Comparison of ENCODE assay signal across 24 cellular contexts in genomic region chr11:117509543-117509942, GRCh38.
"Had no signal": no experiment of that assay in that cellular context is flagged by ENCODE, and none has a peak within 500 bp of the region (broad histone marks: within the 10 kb centered on the region; RNA-seq: fewer than 3 reads in every experiment).

No MANE protein-coding gene starts in this region.

- H3K36me3 ChIP-seq: brain microvascular endothelial cell, cardiac muscle cell, MG63 had no signal

- H3K4me2 ChIP-seq: PC-9 had no signal

- H3K9me3 ChIP-seq: MG63 had no signal

- DNase-seq: activated CD4-positive, alpha-beta T cell treated with anti-CD3 and anti-CD28 coated beads for 48 hours; activated CD4-positive, alpha-beta T cell treated with anti-CD3 and anti-CD28 coated beads, Interleukin-2, amount 50 U/mL, for 4 hours; activated CD8-positive, alpha-beta memory T cell treated with anti-CD3 and anti-CD28 coated beads for 24 hours; activated effector memory CD4-positive, alpha-beta T cell treated with anti-CD3 and anti-CD28 coated beads, Interleukin-2, amount 50 U/mL, for 16 hours; activated naive CD4-positive, alpha-beta T cell treated with Interleukin-2 at 50 U/mL for 16 hours; activated T-cell treated with anti-CD3 and anti-CD28 coated beads, Interleukin-2, amount 50 U/mL, for 4 hours; brain microvascular endothelial cell; MG63; MV-4-11; NCI-H1092 treated with DMSO at 0.1 percent for 48 hours; NCI-H1417 treated with DMSO at 0.1 percent for 48 hours; NCI-H1694; NCI-H2029 treated with DMSO at 0.1 percent for 48 hours; NCI-H2171; NCI-H2227 treated with DMSO at 0.1 percent for 48 hours; NCI-H526; NK-92 treated with Interleukin-12 subunit alpha and Interleukin-12 subunit beta, amount 100 ng/mL, for 24 hours; PC-9; SHP77 treated with DMSO at 0.1 percent for 48 hours; T-cell; T-helper 2 cell; T1000 had no signal

- H3K4me3 Mint-ChIP-seq: activated T-cell treated with anti-CD3 and anti-CD28 coated beads, Interleukin-2, amount 50 U/mL, for 4 hours; T-cell had no signal

- H3K4me1 Mint-ChIP-seq: T-cell had no signal

- H3K4me3 ChIP-seq: cardiac muscle cell, MG63, PC-9 had no signal

- H3K9me3 Mint-ChIP-seq: activated naive CD4-positive, alpha-beta T cell treated with anti-CD3 and anti-CD28 coated beads, Interleukin-2, amount 50 U/mL, for 72 hours; activated T-cell treated with anti-CD3 and anti-CD28 coated beads, Interleukin-2, amount 50 U/mL, for 4 hours; T-cell had no signal

- H3K27ac ChIP-seq: brain microvascular endothelial cell, cardiac muscle cell, PC-9 had no signal

- ATAC-seq: activated naive CD4-positive, alpha-beta T cell treated with anti-CD3 and anti-CD28 coated beads, Interleukin-2, amount 50 U/mL, for 72 hours; activated T-cell treated with anti-CD3 and anti-CD28 coated beads, Interleukin-2, amount 50 U/mL, for 4 hours; T-cell had no signal

- H3K27me3 ChIP-seq: cardiac muscle cell, MG63 had no signal

- H3K36me3 Mint-ChIP-seq: activated naive CD4-positive, alpha-beta T cell treated with anti-CD3 and anti-CD28 coated beads, Interleukin-2, amount 50 U/mL, for 72 hours; T-cell had no signal

- H3K27ac Mint-ChIP-seq: activated naive CD4-positive, alpha-beta T cell treated with anti-CD3 and anti-CD28 coated beads, Interleukin-2, amount 50 U/mL, for 72 hours; T-cell had no signal

- H2AFZ ChIP-seq: PC-9 had no signal
